ENCODE assay signal across 10 cellular contexts in the genomic region with DNA sequence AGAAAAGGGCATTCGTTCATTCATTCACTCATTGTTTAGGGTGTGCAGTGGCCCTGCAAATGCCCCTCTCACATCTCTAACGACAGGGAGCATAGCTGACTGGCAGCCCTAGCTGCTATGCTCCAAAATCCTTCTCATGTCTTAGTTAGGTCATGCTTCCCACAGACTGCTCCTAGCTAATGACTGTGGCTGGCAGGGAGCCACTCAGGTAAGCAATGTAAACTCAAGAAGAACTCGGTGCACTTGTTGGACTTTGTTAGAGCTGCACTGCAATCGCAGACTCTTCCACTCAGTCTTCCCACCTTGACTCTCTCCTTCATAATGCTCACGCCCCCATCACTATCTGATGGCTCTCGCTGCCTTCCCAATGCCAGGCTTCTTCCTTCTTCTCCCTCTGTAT. TPM values are rescaled to one million over a fixed set of nuclear protein-coding genes. Genes with fewer than 3 reads are reported as not detected.
A peak's percentile ranks its signal among the peaks of the same experiment; 100 is the strongest.
DNase-seq lines count a peak whose midpoint lies in the region; ATAC-seq, FAIRE-seq and TF ChIP-seq lines count a peak whose summit lies in the region.
"Had no signal": no experiment of that assay in that cellular context is flagged by ENCODE, and none has a peak within 500 bp of the region (broad histone marks: within the 10 kb centered on the region; RNA-seq: fewer than 3 reads in every experiment).

No MANE protein-coding gene starts in this region.

- H3K4me3 ChIP-seq in duodenal mucosa (ENCODE audit: low read depth in 1 of 2, low read length in 2 of 2) (peak overlapping the region; percentile 63 to 74), neutrophil (ENCODE audit: low read depth in 1 of 2, low read length in 1 of 2) (peak overlapping the region; percentile 48)

- FAIRE-seq in RCC 7860 (lab: Jason Lieb, UNC): no peak
- FAIRE-seq: TTC549 had no signal

- H3K27ac ChIP-seq in duodenal mucosa (ENCODE audit: low read depth, low read length): no peak overlapping the region
- H3K27ac ChIP-seq in neutrophil: no peak overlapping the region

- H3K9me3 ChIP-seq in duodenal mucosa (ENCODE audit: control insufficient read depth in 1 of 2, low read length in 2 of 2) (no peaks in the 10 kb centered on the region), neutrophil (no peaks in the 10 kb centered on the region)

- H3K4me1 ChIP-seq in duodenal mucosa (ENCODE audit: control insufficient read depth in 1 of 2, insufficient read depth in 2 of 2, low read length in 2 of 2): peaks cover 10% of the 10 kb centered on the region in 2 donors
- H3K4me1 ChIP-seq in neutrophil (ENCODE audit: control insufficient read depth in 1 of 2, insufficient read depth in 1 of 2, low read depth in 1 of 2, low read length in 1 of 2): peaks cover 4 to 6% of the 10 kb centered on the region in 2 experiments

- peaks cover 0 to 6% of the 10 kb centered on the region in 2 donors for H3K27me3 ChIP-seq in duodenal mucosa (ENCODE audit: control insufficient read depth in 1 of 2, insufficient read depth in 2 of 2, low read length in 2 of 2)
- no peaks in the 10 kb centered on the region for H3K27me3 ChIP-seq in neutrophil

- H3K36me3 ChIP-seq in duodenal mucosa (ENCODE audit: control insufficient read depth in 1 of 2, insufficient read depth in 2 of 2, low read length in 2 of 2) (no peaks in the 10 kb centered on the region), neutrophil (no peaks in the 10 kb centered on the region)

- H3K27ac Mint-ChIP-seq in Calu3 (ENCODE audit: unreplicated experiment): peak overlapping the region; percentile 31

- CTCF ChIA-PET in Calu3 (lab: Charles Lee): interaction anchor here (0.6 to 3.7 kb wide), 7 partner anchors 50 to 419 kb away, joined by 3 to 13 read pairs (median 5); a partner anchor contains a TSS

- peaks cover 14% of the 10 kb centered on the region for H3K4me1 Mint-ChIP-seq in Calu3 (ENCODE audit: low read depth, unreplicated experiment)

- H3K9ac ChIP-seq in duodenal mucosa (ENCODE audit: low read depth in 1 of 2, low read length in 2 of 2): no peak overlapping the region

- no peaks in the 10 kb centered on the region for H3K36me3 Mint-ChIP-seq in Calu3 (ENCODE audit: insufficient read depth, unreplicated experiment)

- intact Hi-C loops in Calu3 (cut with micrococcal nuclease; ENCODE audit: unreplicated experiment): loop anchor here (1.0 to 5.0 kb wide), 3 partner anchors 120 to 371 kb away; no protein-coding TSS in a partner anchor

- TF ChIP-seq CTCF in Calu3 (IDR thresholded peaks at IDR 0.05; ENCODE audit: unreplicated experiment): no peak
- no peak for TF ChIP-seq CTCF in neutrophil (IDR thresholded peaks at IDR 0.05)

- peak overlapping the region; percentile 71 for H3K4me3 Mint-ChIP-seq in Calu3 (ENCODE audit: low read depth, unreplicated experiment)

- H3K9me3 Mint-ChIP-seq in Calu3 (ENCODE audit: low read depth, unreplicated experiment): no peaks in the 10 kb centered on the region

- BruUV-seq in Calu3 (replicated peaks; lab: Mats Ljungman, UMichigan): no TSS peak

- no peak for ATAC-seq in GM19467 (IDR thresholded peaks at IDR 0.05; ENCODE audit: unreplicated experiment)
- ATAC-seq in GM18861 (IDR thresholded peaks at IDR 0.05; ENCODE audit: unreplicated experiment): no peak

- H3K27me3 Mint-ChIP-seq in Calu3 (ENCODE audit: unreplicated experiment): peaks cover 28% of the 10 kb centered on the region

- DNase-seq in Calu3 (no peak), NCI-H345 (lab: John Stamatoyannopoulos, UW) (peak; percentile 4), ecto neural progenitor cell (ENCODE audit: low spot score) (no peak), RCC 7860 (ENCODE audit: low spot score) (no peak)

RNA-seq across cellular contexts. Expression of a gene that starts 24.1 kb away (rescaled TPM):
- total RNA-seq in Calu3 (2022): not detected in 2 replicates
- total RNA-seq: fibroblast of villous mesenchyme had no signal

RNA-seq across cellular contexts. Expression of a gene that starts 40.7 kb away (rescaled TPM):
- not detected in 2 replicates for total RNA-seq in Calu3 (2022)
- total RNA-seq: fibroblast of villous mesenchyme had no signal

RNA-seq across cellular contexts. Expression of a gene that starts 49.3 kb away (rescaled TPM):
- total RNA-seq in Calu3 (2022): not detected in 2 replicates
- total RNA-seq: fibroblast of villous mesenchyme had no signal
